Comparison of ENCODE assay signal across 1 cellular context in genomic region chr2:68386362-68386761, GRCh38.
TF ChIP-seq lines count a peak whose summit lies in the region.

No MANE protein-coding gene starts in this region.

TF ChIP-seq in K562, 482 proteins besides CTCF, POLR2A, EP300 and RAD21:
- TF ChIP-seq CEBPG (CRISPR knock-in tag; IDR thresholded peaks at IDR 0.05) = no peak
- TF ChIP-seq CEBPG (tag; conservative IDR thresholded peaks at IDR 0.05 in 1 of 2, IDR thresholded peaks at IDR 0.05 in 1 of 2) = peak in 1 of 2 experiments; percentile 48; a peak in 2 of 4 replicates
- no peak for TF ChIP-seq PCBP2 (IDR thresholded peaks at IDR 0.05; ENCODE audit: low read depth, low read length, poor library complexity, severe bottlenecking)
- peak; percentile 40; the same call in 1 of the 2 replicates for TF ChIP-seq CEBPB (tag; IDR thresholded peaks at IDR 0.05)
